8 cellular contexts compared by ENCODE assay signal in genomic region chr1:27233677-27234053, GRCh38. TPM values are rescaled to one million over a fixed set of nuclear protein-coding genes. Genes with fewer than 3 reads are reported as not detected.
DNase-seq lines count a peak whose midpoint lies in the region; ATAC-seq, FAIRE-seq and TF ChIP-seq lines count a peak whose summit lies in the region.

No MANE protein-coding gene starts in this region.

- peak overlapping the region; percentile 95 to 97 for H3K27ac Mint-ChIP-seq in natural killer cell treated with Interleukin-12 subunit alpha and Interleukin-12 subunit beta and Interleukin-15 and Interleukin-18, amount 100 ng/mL, for 72 hours

- H3K4me2 ChIP-seq in PC-3 (ENCODE audit: low read length) = peak overlapping the region; percentile 94

- BruUV-seq in PC-3 (replicated peaks; lab: Mats Ljungman, UMichigan) = TSS peak; percentile 49

- no peak for FAIRE-seq in small intestine (lab: Jason Lieb, UNC)

- TF ChIP-seq CTCF in PC-3 (conservative IDR thresholded peaks at IDR 0.05; ENCODE audit: low read depth, low read length) (no peak), coronary artery (IDR thresholded peaks at IDR 0.05) (no peak)

- intact Hi-C loops in PC-3 (cut with micrococcal nuclease) = loop anchor here (1.0 kb wide), 1 partner anchor 121 kb away; no protein-coding TSS in a partner anchor

- H3K4me1 Mint-ChIP-seq in natural killer cell treated with Interleukin-12 subunit alpha and Interleukin-12 subunit beta and Interleukin-15 and Interleukin-18, amount 100 ng/mL, for 72 hours (ENCODE audit: low read depth in 2 of 2) = peaks cover 21 to 29% of the 10 kb centered on the region in 2 donors

- 56 to 62% (median 57%) methylated on average over 9 of the region's 9 CpGs for WGBS in small intestine, 3 donors

- H3K27ac ChIP-seq in PC-3 (ENCODE audit: low read length) = no peak overlapping the region
- H3K27ac ChIP-seq in coronary artery = peak overlapping the region; percentile 25 to 38
- H3K27ac ChIP-seq in small intestine (ENCODE audit: low read depth in 1 of 2, low read length in 1 of 2) = peak overlapping the region in 1 of 2 donors; percentile 22

- no peaks in the 10 kb centered on the region for H3K9me3 ChIP-seq in PC-3 (ENCODE audit: low read length)
- H3K9me3 ChIP-seq in small intestine (ENCODE audit: control insufficient read depth, low read depth) = no peaks in the 10 kb centered on the region

- POLR2A ChIA-PET in PC-3 (lab: Charles Lee; ENCODE audit: unreplicated experiment) = no interaction called here

- peak overlapping the region; percentile 93 for H3K4me3 Mint-ChIP-seq in natural killer cell treated with Interleukin-12 subunit alpha and Interleukin-12 subunit beta and Interleukin-15 and Interleukin-18, amount 100 ng/mL, for 72 hours

- no peaks in the 10 kb centered on the region for H3F3A ChIP-seq in PC-3 (ENCODE audit: low read length, unreplicated experiment)

- peaks cover 19% of the 10 kb centered on the region for H3K79me2 ChIP-seq in PC-3 (ENCODE audit: low read length)

- H3K4me1 ChIP-seq in PC-3 (ENCODE audit: insufficient read depth, low read length) = peaks cover 16% of the 10 kb centered on the region; the same call in 1 of the 2 replicates
- peaks cover 0 to 5% of the 10 kb centered on the region in 2 donors for H3K4me1 ChIP-seq in small intestine (ENCODE audit: control insufficient read depth in 2 of 2, insufficient read depth in 1 of 2, low read depth in 1 of 2, low read length in 1 of 2)

- no peak overlapping the region for H3K9ac ChIP-seq in PC-3 (ENCODE audit: low read length)

- H3K27me3 ChIP-seq in PC-3 (ENCODE audit: low read length) (no peaks in the 10 kb centered on the region), small intestine (ENCODE audit: control insufficient read depth in 2 of 2, insufficient read depth in 2 of 2, low read length in 2 of 2) (no peaks in the 10 kb centered on the region)

- CTCF ChIA-PET in PC-3 (lab: Charles Lee) = interaction anchor here (0.6 to 0.7 kb wide), 3 partner anchors 122 to 139 kb away, joined by 3 read pairs; no protein-coding TSS in a partner anchor

- H4K20me1 ChIP-seq in PC-3 (ENCODE audit: low read length) = no peaks in the 10 kb centered on the region

- peak; percentile 4 for ATAC-seq in GM21737 (IDR thresholded peaks at IDR 0.05; ENCODE audit: unreplicated experiment)
- no peak for ATAC-seq in PC-3
- ATAC-seq in natural killer cell treated with Interleukin-12 subunit alpha and Interleukin-12 subunit beta and Interleukin-15 and Interleukin-18, amount 100 ng/mL, for 72 hours = peak; percentile 5 to 21
- no peak for ATAC-seq in HG02588 (IDR thresholded peaks at IDR 0.05; ENCODE audit: unreplicated experiment)
- no peak for ATAC-seq in GM19452 (IDR thresholded peaks at IDR 0.05; ENCODE audit: unreplicated experiment)

- no peak for DNase-seq in PC-3
- DNase-seq in coronary artery (ENCODE audit: low spot score) = no peak
- DNase-seq in natural killer cell treated with Interleukin-12 subunit alpha and Interleukin-12 subunit beta and Interleukin-15 and Interleukin-18, amount 100 ng/mL, for 72 hours (ENCODE audit: low spot score) = peak; percentile 63
- no peak for DNase-seq in small intestine
- no peak for DNase-seq in Ammon's horn (ENCODE audit: low spot score)

- no peaks in the 10 kb centered on the region for H3K36me3 Mint-ChIP-seq in natural killer cell treated with Interleukin-12 subunit alpha and Interleukin-12 subunit beta and Interleukin-15 and Interleukin-18, amount 100 ng/mL, for 72 hours

- peak overlapping the region; percentile 88 for H2AFZ ChIP-seq in PC-3 (ENCODE audit: low read length)

- H3K36me3 ChIP-seq in PC-3 (ENCODE audit: low read depth, low read length) = no peaks in the 10 kb centered on the region
- no peaks in the 10 kb centered on the region for H3K36me3 ChIP-seq in small intestine (ENCODE audit: control insufficient read depth in 2 of 2, insufficient read depth in 2 of 2, low read length in 2 of 2)

- no peaks in the 10 kb centered on the region for H3K27me3 Mint-ChIP-seq in natural killer cell treated with Interleukin-12 subunit alpha and Interleukin-12 subunit beta and Interleukin-15 and Interleukin-18, amount 100 ng/mL, for 72 hours

- no peaks in the 10 kb centered on the region for H3K9me2 ChIP-seq in PC-3 (replicated peaks; ENCODE audit: low read length)

- H3K9me3 Mint-ChIP-seq in natural killer cell treated with Interleukin-12 subunit alpha and Interleukin-12 subunit beta and Interleukin-15 and Interleukin-18, amount 100 ng/mL, for 72 hours = no peaks in the 10 kb centered on the region

- H3K4me3 ChIP-seq in PC-3 (ENCODE audit: low read length) (peak overlapping the region; percentile 60; the same call in 1 of the 2 replicates), coronary artery (peak overlapping the region; percentile 98), small intestine (ENCODE audit: low read depth in 1 of 2, low read length in 2 of 2) (peak overlapping the region in 1 of 2 donors; percentile 50)

RNA-seq across cellular contexts. Expression of gene WDTC1, which starts 0.8 kb away (rescaled TPM):
- 23.7 and 28.6 TPM in 2 replicates for total RNA-seq in PC-3 (2014; rRNA removed)
- 10 to 100 TPM; 30.2 to 33.9 TPM for total RNA-seq in natural killer cell treated with Interleukin-12 subunit alpha and Interleukin-12 subunit beta and Interleukin-15 and Interleukin-18, amount 100 ng/mL, for 72 hours
- 10 to 100 TPM; 14.6 to 20.3 (median 15.7) TPM for polyA plus RNA-seq in small intestine

Comparison
In these comparisons a context has a peak if more than half of its experiments do, and no peak if none do; other contexts are left out.
1. ATAC-seq: peak in GM21737 (single experiment) and natural killer cell treated with Interleukin-12 subunit alpha and Interleukin-12 subunit beta and Interleukin-15 and Interleukin-18, amount 100 ng/mL, for 72 hours (2 of 2); none in PC-3 (single experiment), HG02588 (single experiment) and GM19452 (single experiment).